In genomic region chr18:7172611-7173010, GRCh38 we compare ENCODE assay signal across 23 cellular contexts. TPM values are rescaled to one million over a fixed set of nuclear protein-coding genes. Genes with fewer than 3 reads are reported as not detected.
"Had no signal": no experiment of that assay in that cellular context is flagged by ENCODE, and none has a peak within 500 bp of the region (broad histone marks: within the 10 kb centered on the region; RNA-seq: fewer than 3 reads in every experiment).

No MANE protein-coding gene starts in this region.

- FAIRE-seq: keratinocyte had no signal

- H3K9me3 ChIP-seq: esophagus muscularis mucosa, gastrocnemius medialis, heart right ventricle, left lung, lower lobe of right lung, psoas muscle, uterus had no signal

- H3K27ac Mint-ChIP-seq: natural killer cell treated with Interleukin-12 subunit alpha and Interleukin-12 subunit beta and Interleukin-15 and Interleukin-18, amount 100 ng/mL, for 72 hours; type B pancreatic cell had no signal

- ATAC-seq: gastrocnemius medialis, heart right ventricle, left lung, lower lobe of right lung, psoas muscle, sciatic nerve had no signal

- H3K36me3 Mint-ChIP-seq: natural killer cell treated with Interleukin-12 subunit alpha and Interleukin-12 subunit beta and Interleukin-15 and Interleukin-18, amount 100 ng/mL, for 72 hours; type B pancreatic cell had no signal

- H3K27me3 Mint-ChIP-seq: natural killer cell treated with Interleukin-12 subunit alpha and Interleukin-12 subunit beta and Interleukin-15 and Interleukin-18, amount 100 ng/mL, for 72 hours; type B pancreatic cell had no signal

- H3K4me1 ChIP-seq: esophagus muscularis mucosa, gastrocnemius medialis, heart right ventricle, lower lobe of right lung, psoas muscle, uterus had no signal

- H3K27me3 ChIP-seq: dorsolateral prefrontal cortex, esophagus muscularis mucosa, gastrocnemius medialis, left lung, uterus had no signal

- H3K9me3 Mint-ChIP-seq: natural killer cell treated with Interleukin-12 subunit alpha and Interleukin-12 subunit beta and Interleukin-15 and Interleukin-18, amount 100 ng/mL, for 72 hours; type B pancreatic cell had no signal

- H3K36me3 ChIP-seq: esophagus muscularis mucosa, gastrocnemius medialis, heart right ventricle, left lung, lower lobe of right lung, uterus had no signal

- H3K4me3 ChIP-seq: coronary artery, dorsolateral prefrontal cortex, esophagus muscularis mucosa, gastrocnemius medialis, heart right ventricle, left lung, lower lobe of right lung, psoas muscle, uterus had no signal

- H3K27ac ChIP-seq: coronary artery, dorsolateral prefrontal cortex, esophagus muscularis mucosa, gastrocnemius medialis, heart right ventricle, left lung, lower lobe of right lung, psoas muscle, uterus had no signal

- DNase-seq: dorsolateral prefrontal cortex; effector CD8-positive, alpha-beta T cell; gastrocnemius medialis; heart right ventricle; hypothalamus; left lung; lower lobe of right lung; mesenchymal stem cell; midbrain; psoas muscle; retina; stimulated activated CD4-positive, alpha-beta T cell treated with anti-CD3 and anti-CD28 coated beads, Interleukin-12 subunit alpha, Interleukin-12 subunit beta, amount 100 ng/mL, for 4 hours; stimulated activated naive CD4-positive, alpha-beta T cell; uterus had no signal

- H3K4me3 Mint-ChIP-seq: natural killer cell treated with Interleukin-12 subunit alpha and Interleukin-12 subunit beta and Interleukin-15 and Interleukin-18, amount 100 ng/mL, for 72 hours; type B pancreatic cell had no signal

RNA-seq across cellular contexts. Expression of gene LAMA1, which starts 55.0 kb away (rescaled TPM):
- total RNA-seq: natural killer cell treated with Interleukin-12 subunit alpha and Interleukin-12 subunit beta and Interleukin-15 and Interleukin-18, amount 100 ng/mL, for 72 hours had no signal

RNA-seq across cellular contexts. Expression of gene LRRC30, which starts 58.3 kb away (rescaled TPM):
- total RNA-seq: cerebellum; dorsolateral prefrontal cortex; esophagus muscularis mucosa; fibroblast of villous mesenchyme; heart right ventricle; left lung; lower lobe of right lung; natural killer cell treated with Interleukin-12 subunit alpha and Interleukin-12 subunit beta and Interleukin-15 and Interleukin-18, amount 100 ng/mL, for 72 hours; omental fat pad; sciatic nerve; uterus had no signal
- polyA plus RNA-seq: heart right ventricle, keratinocyte had no signal
